In genomic region chr1:248906741-248907661, GRCh38 we compare ENCODE assay signal across 8 cellular contexts. TPM values are rescaled to one million over a fixed set of nuclear protein-coding genes. Genes with fewer than 3 reads are reported as not detected.
DNase-seq lines count a peak whose midpoint lies in the region; ATAC-seq and TF ChIP-seq lines count a peak whose summit lies in the region.

No MANE protein-coding gene starts in this region.

- H3K36me3 ChIP-seq in SJCRH30 (no peaks in the 10 kb centered on the region), osteoblast (ENCODE audit: insufficient read depth, low read length) (no peaks in the 10 kb centered on the region)

- H2AFZ ChIP-seq in osteoblast (ENCODE audit: low read length), result peak overlapping the region; percentile 88

- H3K9me3 ChIP-seq in SJCRH30 (replicated peaks) (no peaks in the 10 kb centered on the region), osteoblast (ENCODE audit: low read depth, low read length) (no peaks in the 10 kb centered on the region)

- no peaks in the 10 kb centered on the region for H4K20me1 ChIP-seq in osteoblast (ENCODE audit: insufficient read depth, low read length)

- H3K27ac ChIP-seq in SJCRH30, result peak overlapping the region; percentile 67
- peak overlapping the region; percentile 88 for H3K27ac ChIP-seq in osteoblast (ENCODE audit: low read depth, low read length)

- H3K4me1 ChIP-seq in SJCRH30, result no peaks in the 10 kb centered on the region
- peaks cover 13% of the 10 kb centered on the region for H3K4me1 ChIP-seq in osteoblast (ENCODE audit: insufficient read depth, low read length)

- ATAC-seq in GM18868 (IDR thresholded peaks at IDR 0.05; ENCODE audit: unreplicated experiment) (peak; percentile 18), HG02623 (IDR thresholded peaks at IDR 0.05; ENCODE audit: unreplicated experiment) (peak; percentile 15), GM18858 (IDR thresholded peaks at IDR 0.05; ENCODE audit: unreplicated experiment) (no peak)

- peak overlapping the region; percentile 70 for H3K4me3 ChIP-seq in SJCRH30
- peak overlapping the region; percentile 76 for H3K4me3 ChIP-seq in fibroblast of mammary gland (ENCODE audit: control insufficient read depth, low read depth, low read length)
- H3K4me3 ChIP-seq in osteoblast (ENCODE audit: insufficient read depth, low read length), result peak overlapping the region; percentile 72

- TF ChIP-seq CTCF in fibroblast of mammary gland (conservative IDR thresholded peaks at IDR 0.05; ENCODE audit: control insufficient read depth, insufficient read depth, low read depth, low read length), result no peak
- TF ChIP-seq CTCF in osteoblast (IDR thresholded peaks at IDR 0.05; ENCODE audit: extremely low read depth, low read depth, low read length), result no peak

- H3K27me3 ChIP-seq in SJCRH30 (no peaks in the 10 kb centered on the region), osteoblast (ENCODE audit: insufficient read depth, low read length) (peaks cover 2% of the 10 kb centered on the region)

- DNase-seq in SJCRH30 (no peak), fibroblast of mammary gland (ENCODE audit: low read depth) (no peak), osteoblast (ENCODE audit: insufficient read length, low spot score, missing footprints) (no peak), HT-29 (ENCODE audit: low spot score) (no peak), MV-4-11 (lab: John Stamatoyannopoulos, UW) (no peak)

- peaks cover 21% of the 10 kb centered on the region for H3K79me2 ChIP-seq in osteoblast (ENCODE audit: insufficient read depth, low read length)

- H3K4me2 ChIP-seq in osteoblast (ENCODE audit: insufficient read depth, low read length), result peak overlapping the region; percentile 98

RNA-seq across cellular contexts. Expression of gene PGBD2, which starts 1.0 kb away (rescaled TPM):
- total RNA-seq in SJCRH30 (2014; rRNA removed; shearing (Covaris generic)), result 4.9 and 5.6 TPM in 2 replicates
- 4.3 and 4.7 TPM in 2 replicates for total RNA-seq in osteoblast
- total RNA-seq in HT-29 (2014; rRNA removed; shearing (Covaris generic)), result 8.1 and 10.2 TPM in 2 replicates

RNA-seq across cellular contexts. Expression of gene ZNF692, which starts 48.1 kb away (rescaled TPM):
- 17.2 and 26.4 TPM in 2 replicates for total RNA-seq in SJCRH30 (2014; rRNA removed; shearing (Covaris generic))
- 9.1 and 12.3 TPM in 2 replicates for total RNA-seq in osteoblast
- 57.9 and 58.0 TPM in 2 replicates for total RNA-seq in HT-29 (2014; rRNA removed; shearing (Covaris generic))
